Comparison of ENCODE assay signal across 28 cellular contexts in genomic region chr6:118882314-118882905, GRCh38. TPM values are rescaled to one million over a fixed set of nuclear protein-coding genes. Genes with fewer than 3 reads are reported as not detected.
DNase-seq lines count a peak whose midpoint lies in the region; ATAC-seq and TF ChIP-seq lines count a peak whose summit lies in the region.
"Had no signal": no experiment of that assay in that cellular context is flagged by ENCODE, and none has a peak within 500 bp of the region (broad histone marks: within the 10 kb centered on the region; RNA-seq: fewer than 3 reads in every experiment).

No MANE protein-coding gene starts in this region.

- H4K20me1 ChIP-seq in neural progenitor cell (ENCODE audit: low read depth), result no peaks in the 10 kb centered on the region

- H3K9ac ChIP-seq in HUES6 (ENCODE audit: low read length) (peak overlapping the region; percentile 35), neural progenitor cell (no peak overlapping the region)

- H3K4me1 Mint-ChIP-seq in activated naive CD4-positive, alpha-beta T cell treated with anti-CD3 and anti-CD28 coated beads, Interleukin-2, amount 50 U/mL, for 24 hours, result peaks cover 87% of the 10 kb centered on the region
- peaks cover 73% of the 10 kb centered on the region for H3K4me1 Mint-ChIP-seq in activated naive CD8-positive, alpha-beta T cell treated with anti-CD3 and anti-CD28 coated beads, Interleukin-2, amount 50 U/mL, for 24 hours
- H3K4me1 Mint-ChIP-seq in neural progenitor cell, result no peaks in the 10 kb centered on the region

- peak; percentile 61 for ATAC-seq in activated naive CD8-positive, alpha-beta T cell treated with anti-CD3 and anti-CD28 coated beads, Interleukin-2, amount 50 U/mL, for 24 hours
- ATAC-seq: foreskin keratinocyte, HepG2, left cardiac atrium, right cardiac atrium, upper lobe of right lung had no signal

- peak overlapping the region; percentile 30 for H3K4me3 Mint-ChIP-seq in activated naive CD4-positive, alpha-beta T cell treated with anti-CD3 and anti-CD28 coated beads, Interleukin-2, amount 50 U/mL, for 24 hours
- H3K4me3 Mint-ChIP-seq in activated naive CD8-positive, alpha-beta T cell treated with anti-CD3 and anti-CD28 coated beads, Interleukin-2, amount 50 U/mL, for 24 hours, result no peak overlapping the region
- no peak overlapping the region for H3K4me3 Mint-ChIP-seq in neural progenitor cell
- H3K4me3 Mint-ChIP-seq: activated naive CD4-positive, alpha-beta T cell treated with anti-CD3 and anti-CD28 coated beads for 36 hours; activated T-cell treated with anti-CD3 and anti-CD28 coated beads, Interleukin-2, amount 50 U/mL, for 24 hours had no signal

- H3K9me3 ChIP-seq in HUES6 (ENCODE audit: control insufficient read depth, insufficient read depth, low read depth, low read length) (no peaks in the 10 kb centered on the region), neural progenitor cell (ENCODE audit: low read depth) (no peaks in the 10 kb centered on the region), prostate gland (no peaks in the 10 kb centered on the region)
- H3K9me3 ChIP-seq: esophagus muscularis mucosa, suprapubic skin, upper lobe of right lung had no signal

- no peak for DNase-seq in activated naive CD4-positive, alpha-beta T cell treated with anti-CD3 and anti-CD28 coated beads, Interleukin-2, amount 50 U/mL, for 16 hours
- no peak for DNase-seq in activated naive CD8-positive, alpha-beta T cell treated with anti-CD3 and anti-CD28 coated beads, Interleukin-2, amount 50 U/mL, for 24 hours
- DNase-seq in neural progenitor cell (ENCODE audit: low spot score) (no peak), CD1c-positive myeloid dendritic cell (ENCODE audit: extremely low spot score) (no peak), T-helper 9 cell (no peak), prostate gland (ENCODE audit: low spot score) (no peak)
- DNase-seq: activated naive CD4-positive, alpha-beta T cell treated with anti-CD3 and anti-CD28 coated beads for 36 hours; activated T-cell treated with anti-CD3 and anti-CD28 coated beads, Interleukin-2, amount 50 U/mL, for 24 hours; anterior cingulate cortex; COR-L47; DMS79 treated with DMSO at 0.1 percent for 48 hours; foreskin keratinocyte; left cardiac atrium; mammary epithelial cell; NCI-H1092; NCI-H187 treated with DMSO at 0.1 percent for 48 hours; NCI-H226; right cardiac atrium; RPMI8226; stimulated activated CD4-positive, alpha-beta T cell treated with anti-CD3 and anti-CD28 coated beads, Interleukin-2, amount 100 ng/mL, for 48 hours; upper lobe of right lung had no signal

- intact Hi-C loops in prostate gland (cut with DNase I), result no loop called here

- no peak overlapping the region for H3K4me2 ChIP-seq in neural progenitor cell

- no peak overlapping the region for H3K4me3 ChIP-seq in HUES6 (ENCODE audit: low read depth, low read length)
- no peak overlapping the region for H3K4me3 ChIP-seq in neural progenitor cell
- no peak overlapping the region for H3K4me3 ChIP-seq in prostate gland
- H3K4me3 ChIP-seq: cardiac muscle cell, coronary artery, esophagus muscularis mucosa, suprapubic skin, upper lobe of right lung had no signal

- H3K27me3 Mint-ChIP-seq in activated naive CD4-positive, alpha-beta T cell treated with anti-CD3 and anti-CD28 coated beads, Interleukin-2, amount 50 U/mL, for 24 hours, result no peaks in the 10 kb centered on the region
- H3K27me3 Mint-ChIP-seq in activated naive CD8-positive, alpha-beta T cell treated with anti-CD3 and anti-CD28 coated beads, Interleukin-2, amount 50 U/mL, for 24 hours, result no peaks in the 10 kb centered on the region
- peaks cover 3% of the 10 kb centered on the region for H3K27me3 Mint-ChIP-seq in neural progenitor cell (ENCODE audit: insufficient read depth, low read depth)
- H3K27me3 Mint-ChIP-seq: activated T-cell treated with anti-CD3 and anti-CD28 coated beads, Interleukin-2, amount 50 U/mL, for 24 hours had no signal

- H3K79me2 ChIP-seq in neural progenitor cell (ENCODE audit: low read depth), result no peaks in the 10 kb centered on the region

- H2AFZ ChIP-seq in neural progenitor cell (replicated peaks), result no peak overlapping the region

- H3K27ac ChIP-seq in HUES6 (ENCODE audit: low read depth, low read length) (0 out of 2 replicates have a peak overlapping the region, but pooled peaks have one; percentile 1), neural progenitor cell (no peak overlapping the region), prostate gland (no peak overlapping the region)
- H3K27ac ChIP-seq: cardiac muscle cell, coronary artery, esophagus muscularis mucosa, foreskin keratinocyte, suprapubic skin had no signal

- H3K9me3 Mint-ChIP-seq in activated naive CD4-positive, alpha-beta T cell treated with anti-CD3 and anti-CD28 coated beads, Interleukin-2, amount 50 U/mL, for 24 hours, result peaks cover 4% of the 10 kb centered on the region
- no peaks in the 10 kb centered on the region for H3K9me3 Mint-ChIP-seq in activated naive CD8-positive, alpha-beta T cell treated with anti-CD3 and anti-CD28 coated beads, Interleukin-2, amount 50 U/mL, for 24 hours
- no peaks in the 10 kb centered on the region for H3K9me3 Mint-ChIP-seq in neural progenitor cell
- H3K9me3 Mint-ChIP-seq: activated naive CD4-positive, alpha-beta T cell treated with anti-CD3 and anti-CD28 coated beads for 36 hours; activated T-cell treated with anti-CD3 and anti-CD28 coated beads, Interleukin-2, amount 50 U/mL, for 24 hours had no signal

- 90% methylated on average over 4 of the region's 4 CpGs for WGBS in prostate gland

- H3K4me1 ChIP-seq in HUES6 (ENCODE audit: control insufficient read depth, insufficient read depth, low read length) (peaks cover 10% of the 10 kb centered on the region), neural progenitor cell (peaks cover 19% of the 10 kb centered on the region), prostate gland (replicated peaks) (no peaks in the 10 kb centered on the region)
- H3K4me1 ChIP-seq: foreskin keratinocyte, suprapubic skin had no signal

- peaks cover 8% of the 10 kb centered on the region for H3K36me3 Mint-ChIP-seq in activated naive CD4-positive, alpha-beta T cell treated with anti-CD3 and anti-CD28 coated beads, Interleukin-2, amount 50 U/mL, for 24 hours
- peaks cover 10% of the 10 kb centered on the region for H3K36me3 Mint-ChIP-seq in activated naive CD8-positive, alpha-beta T cell treated with anti-CD3 and anti-CD28 coated beads, Interleukin-2, amount 50 U/mL, for 24 hours (ENCODE audit: low read depth)
- peaks cover 3% of the 10 kb centered on the region for H3K36me3 Mint-ChIP-seq in neural progenitor cell

- peak overlapping the region; percentile 66 for H3K27ac Mint-ChIP-seq in activated naive CD4-positive, alpha-beta T cell treated with anti-CD3 and anti-CD28 coated beads, Interleukin-2, amount 50 U/mL, for 24 hours
- H3K27ac Mint-ChIP-seq in activated naive CD8-positive, alpha-beta T cell treated with anti-CD3 and anti-CD28 coated beads, Interleukin-2, amount 50 U/mL, for 24 hours, result no peak overlapping the region
- peak overlapping the region; percentile 40 for H3K27ac Mint-ChIP-seq in neural progenitor cell
- H3K27ac Mint-ChIP-seq: activated naive CD4-positive, alpha-beta T cell treated with anti-CD3 and anti-CD28 coated beads for 36 hours had no signal

- no peak for TF ChIP-seq POLR2A in prostate gland (IDR thresholded peaks at IDR 0.05)

- no peaks in the 10 kb centered on the region for H3F3A ChIP-seq in neural progenitor cell (ENCODE audit: low read depth)

- H3K27me3 ChIP-seq in HUES6 (ENCODE audit: control insufficient read depth, insufficient read depth, low read length) (no peaks in the 10 kb centered on the region), neural progenitor cell (no peaks in the 10 kb centered on the region), prostate gland (replicated peaks; ENCODE audit: insufficient read depth) (no peaks in the 10 kb centered on the region)
- H3K27me3 ChIP-seq: cardiac muscle cell, esophagus muscularis mucosa, foreskin keratinocyte, suprapubic skin, upper lobe of right lung had no signal

- no peak for TF ChIP-seq CTCF in neural progenitor cell (IDR thresholded peaks at IDR 0.05)
- no peak for TF ChIP-seq CTCF in prostate gland (IDR thresholded peaks at IDR 0.05)

- no peaks in the 10 kb centered on the region for H3K36me3 ChIP-seq in HUES6 (ENCODE audit: control insufficient read depth, insufficient read depth, low read length)
- no peaks in the 10 kb centered on the region for H3K36me3 ChIP-seq in neural progenitor cell
- no peaks in the 10 kb centered on the region for H3K36me3 ChIP-seq in prostate gland
- H3K36me3 ChIP-seq: cardiac muscle cell, esophagus muscularis mucosa, suprapubic skin, upper lobe of right lung had no signal

RNA-seq across cellular contexts. Expression of gene ASF1A, which starts 11.5 kb away (rescaled TPM):
- total RNA-seq in neural progenitor cell (ENCODE audit: low replicate concordance) (33.4 and 54.8 TPM in 2 replicates), prostate gland (10 to 100 TPM; 12.5 to 15.6 TPM)

RNA-seq across cellular contexts. Expression of gene MCM9, which starts 52.5 kb away (rescaled TPM):
- total RNA-seq in neural progenitor cell (ENCODE audit: low replicate concordance) (17.3 and 29.0 TPM in 2 replicates), prostate gland (10 to 100 TPM; 13.6 to 24.8 TPM)
